ENCODE assay signal across 19 cellular contexts in the genomic region with DNA sequence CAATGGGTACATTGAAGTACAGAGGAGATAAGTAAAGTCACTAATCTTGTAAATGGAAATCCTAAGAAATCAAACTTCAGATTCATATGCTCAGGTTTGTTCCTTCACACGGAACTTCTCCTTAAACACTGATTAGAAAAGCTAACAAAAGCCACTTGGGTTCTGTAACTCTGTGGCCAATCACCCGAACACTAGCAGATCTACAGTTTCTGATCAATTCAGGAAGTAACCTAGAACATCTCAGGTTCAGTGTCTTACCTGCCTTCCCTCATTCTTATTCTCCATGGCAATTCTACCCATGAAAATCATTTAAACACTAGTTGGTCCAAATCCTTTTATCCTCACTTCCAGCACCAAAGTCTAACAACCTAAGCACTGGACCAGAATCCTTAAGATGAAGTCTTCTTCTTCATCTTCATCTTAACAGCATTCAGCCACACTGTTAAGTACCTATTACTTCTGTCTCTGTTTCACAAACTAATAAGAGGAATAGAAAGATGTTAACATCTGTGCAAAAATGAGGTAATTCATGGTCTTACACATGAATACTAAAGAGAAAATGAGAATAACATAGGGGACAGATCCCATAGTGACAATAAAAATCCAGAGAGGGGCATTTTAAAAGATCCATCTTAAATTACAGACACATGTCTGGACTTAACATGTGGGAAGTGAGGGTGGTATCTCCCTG.
DNase-seq lines count a peak whose midpoint lies in the region; ATAC-seq, FAIRE-seq and TF ChIP-seq lines count a peak whose summit lies in the region.
"Had no signal": no experiment of that assay in that cellular context is flagged by ENCODE, and none has a peak within 500 bp of the region (broad histone marks: within the 10 kb centered on the region; RNA-seq: fewer than 3 reads in every experiment).

No MANE protein-coding gene starts in this region.

- no peaks in the 10 kb centered on the region for H3K9me1 ChIP-seq in endothelial cell of umbilical vein (replicated peaks; ENCODE audit: control insufficient read depth, extremely low read depth, insufficient read depth, low read length)

- FAIRE-seq in endothelial cell of umbilical vein (lab: Jason Lieb, UNC): peak; percentile 12
- FAIRE-seq: GM19239, HepG2 had no signal

- ATAC-seq in GM18868 (IDR thresholded peaks at IDR 0.05; ENCODE audit: unreplicated experiment) (peak; percentile 50), HG02852 (IDR thresholded peaks at IDR 0.05; ENCODE audit: unreplicated experiment) (peak; percentile 68), HG03159 (IDR thresholded peaks at IDR 0.05; ENCODE audit: unreplicated experiment) (peak; percentile 48)
- ATAC-seq: GM23338, HCT116, HepG2 had no signal

- no peak overlapping the region for H3K4me2 ChIP-seq in endothelial cell of umbilical vein (ENCODE audit: insufficient read depth, low read length)
- H3K4me2 ChIP-seq: BLaER1, GM23338 had no signal

- BruUV-seq in endothelial cell of umbilical vein (replicated peaks; lab: Mats Ljungman, UMichigan): no TSS peak

- dilution Hi-C loops in endothelial cell of umbilical vein (cut with MboI; ENCODE audit: extremely low pct_ligation_motif_present, low sequenced_read_pairs): no loop called here

- H3K9ac ChIP-seq in endothelial cell of umbilical vein (replicated peaks; ENCODE audit: extremely low read depth, insufficient read depth, low read length): no peak overlapping the region
- H3K9ac ChIP-seq: BLaER1 had no signal

- H3K4me3 ChIP-seq in endothelial cell of umbilical vein (replicated peaks in 1 of 3; ENCODE audit: insufficient read depth in 1 of 3, low read depth in 1 of 3, low read length in 3 of 3): no peak overlapping the region
- H3K4me3 ChIP-seq: BLaER1, GM23338 had no signal

- no peak for TF ChIP-seq POLR2A in endothelial cell of umbilical vein (IDR thresholded peaks at IDR 0.05; ENCODE audit: low read depth, low read length)

- H3K4me1 ChIP-seq in endothelial cell of umbilical vein (ENCODE audit: control insufficient read depth, extremely low read depth, insufficient read depth, low read length): peaks cover 16% of the 10 kb centered on the region
- H3K4me1 ChIP-seq: BLaER1 had no signal

- no peaks in the 10 kb centered on the region for H4K20me1 ChIP-seq in endothelial cell of umbilical vein (replicated peaks; ENCODE audit: control insufficient read depth, extremely low read depth, insufficient read depth, low read length)
- H4K20me1 ChIP-seq: BLaER1 had no signal

- TF ChIP-seq CTCF in endothelial cell of umbilical vein (IDR thresholded peaks at IDR 0.05; ENCODE audit: extremely low read depth in 1 of 2, insufficient read depth in 1 of 2, low read depth in 1 of 2, low read length in 2 of 2): no peak

- no peaks in the 10 kb centered on the region for H3K9me3 ChIP-seq in endothelial cell of umbilical vein (replicated peaks; ENCODE audit: control insufficient read depth, insufficient read depth, low read length)
- H3K9me3 ChIP-seq: BLaER1 had no signal

- H2AFZ ChIP-seq in endothelial cell of umbilical vein (ENCODE audit: low read depth, low read length): no peak overlapping the region
- H2AFZ ChIP-seq: GM23338 had no signal

- POLR2A ChIA-PET in endothelial cell of umbilical vein (lab: Charles Lee): no interaction called here

- intact Hi-C loops in endothelial cell of umbilical vein (cut with micrococcal nuclease): loop anchor here (2.0 kb wide), 1 partner anchor 257 kb away; no protein-coding TSS in a partner anchor

- H3K27me3 ChIP-seq in endothelial cell of umbilical vein (ENCODE audit: control insufficient read depth in 2 of 2, insufficient read depth in 2 of 2, low read length in 2 of 2): no peaks in the 10 kb centered on the region
- H3K27me3 ChIP-seq: BLaER1 had no signal

- CTCF ChIA-PET in endothelial cell of umbilical vein (lab: Charles Lee): interaction anchor here (2.1 kb wide), 1 partner anchor 260 kb away, joined by 8 read pairs; no protein-coding TSS in a partner anchor

- H3K36me3 ChIP-seq in endothelial cell of umbilical vein (ENCODE audit: control insufficient read depth in 2 of 2, extremely low read depth in 1 of 2, insufficient read depth in 2 of 2, low read length in 2 of 2): peaks cover 0 to 7% of the 10 kb centered on the region in 2 experiments
- H3K36me3 ChIP-seq: BLaER1 had no signal

- DNase-seq in endothelial cell of umbilical vein (ENCODE audit: low read depth, low spot score): no peak
- DNase-seq in activated CD8-positive, alpha-beta memory T cell treated with anti-CD3 and anti-CD28 coated beads, Interleukin-2, amount 50 U/mL, for 4 hours: no peak
- no peak for DNase-seq in H4 (ENCODE audit: low spot score)
- DNase-seq in NCI-H2171 (lab: John Stamatoyannopoulos, UW): no peak
- no peak for DNase-seq in GF-D8 (lab: John Stamatoyannopoulos, UW)
- DNase-seq: 8988T; CD4-positive, alpha-beta memory T cell; DMS79; GDM1; H7; KBM-7 had no signal

- H3K27ac ChIP-seq in endothelial cell of umbilical vein (ENCODE audit: insufficient read depth, low read depth, low read length): no peak overlapping the region
- H3K27ac ChIP-seq: BLaER1 had no signal

- H3K79me2 ChIP-seq in endothelial cell of umbilical vein (ENCODE audit: control insufficient read depth, insufficient read depth, low read length): no peaks in the 10 kb centered on the region

TF ChIP-seq in endothelial cell of umbilical vein, 7 proteins besides CTCF, POLR2A, EP300 and RAD21:
- TF ChIP-seq FOS (IDR thresholded peaks at IDR 0.05; ENCODE audit: borderline replicate concordance, insufficient read depth, low read length) (no peak), POLR2AphosphoS5 (IDR thresholded peaks at IDR 0.05; ENCODE audit: insufficient read depth, low read depth, low read length) (no peak)
TF ChIP-seq in endothelial cell of umbilical vein: peak in this region for 0.
